ENCODE assay signal across 26 cellular contexts in the genomic region with DNA sequence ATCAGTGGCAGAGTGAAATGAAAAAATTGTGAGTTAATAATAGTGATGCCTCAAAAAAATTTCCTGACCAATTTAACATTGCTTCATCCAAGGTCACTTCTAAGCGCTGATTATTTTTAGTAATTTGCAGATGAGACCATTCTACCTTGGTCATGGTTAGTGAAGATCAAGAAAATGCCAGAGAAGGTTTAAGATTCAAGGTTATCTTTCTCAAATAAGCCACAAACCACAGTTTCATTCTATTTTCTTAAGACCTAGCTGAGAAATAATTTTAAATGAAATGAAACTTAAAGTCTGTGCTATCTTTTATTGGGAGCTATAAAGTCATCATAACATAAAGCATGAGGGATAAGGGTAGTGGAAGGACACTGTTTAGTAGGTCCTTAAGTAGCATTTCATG.
"Had no signal": no experiment of that assay in that cellular context is flagged by ENCODE, and none has a peak within 500 bp of the region (broad histone marks: within the 10 kb centered on the region; RNA-seq: fewer than 3 reads in every experiment).

No MANE protein-coding gene starts in this region.

- H3K9me3 ChIP-seq: colonic mucosa, esophagus squamous epithelium, gastrocnemius medialis, heart right ventricle, left ventricle myocardium inferior, lower lobe of right lung, mucosa of descending colon had no signal

- H3K4me1 ChIP-seq: colonic mucosa, esophagus squamous epithelium, gastrocnemius medialis, heart right ventricle, left ventricle myocardium inferior, lower lobe of right lung had no signal

- DNase-seq: colonic mucosa; cortex of kidney; effector CD8-positive, alpha-beta T cell; effector memory CD8-positive, alpha-beta T cell; endodermal cell; erythroblast; esophagus squamous epithelium; foreskin fibroblast; foreskin melanocyte; gastrocnemius medialis; glutamatergic neuron; head of caudate nucleus; heart right ventricle; hippocampal formation; kidney; kidney glomerular epithelial cell; left colon; left ventricle myocardium inferior; lower lobe of right lung; mesenchymal stem cell; mucosa of descending colon; naive B cell; naive thymus-derived CD8-positive, alpha-beta T cell had no signal

- H3K27ac ChIP-seq: colonic mucosa, epithelial cell of prostate, esophagus squamous epithelium, gastrocnemius medialis, heart right ventricle, left ventricle myocardium inferior, lower lobe of right lung had no signal

- FAIRE-seq: endometrium, islet of Langerhans, kidney had no signal

- H3K27me3 ChIP-seq: colonic mucosa, esophagus squamous epithelium, gastrocnemius medialis, heart right ventricle had no signal

- H3K36me3 ChIP-seq: colonic mucosa, esophagus squamous epithelium, gastrocnemius medialis, heart right ventricle, left ventricle myocardium inferior, lower lobe of right lung had no signal

- H3K4me3 ChIP-seq: colonic mucosa, esophagus squamous epithelium, gastrocnemius medialis, heart right ventricle, left ventricle myocardium inferior, lower lobe of right lung, mucosa of descending colon had no signal
